1 cellular context compared by ENCODE assay signal in genomic region chr6:39247667-39248194, GRCh38.
TF ChIP-seq lines count a peak whose summit lies in the region.

No MANE protein-coding gene starts in this region.

TF ChIP-seq in HepG2, 621 proteins besides CTCF, POLR2A, EP300 and RAD21:
- no peak for TF ChIP-seq ARNT (IDR thresholded peaks at IDR 0.05)
- TF ChIP-seq CREB1 (IDR thresholded peaks at IDR 0.05): peak; percentile 67
- TF ChIP-seq CREB1 (CRISPR knock-in tag; IDR thresholded peaks at IDR 0.05): no peak
